In the genomic region with DNA sequence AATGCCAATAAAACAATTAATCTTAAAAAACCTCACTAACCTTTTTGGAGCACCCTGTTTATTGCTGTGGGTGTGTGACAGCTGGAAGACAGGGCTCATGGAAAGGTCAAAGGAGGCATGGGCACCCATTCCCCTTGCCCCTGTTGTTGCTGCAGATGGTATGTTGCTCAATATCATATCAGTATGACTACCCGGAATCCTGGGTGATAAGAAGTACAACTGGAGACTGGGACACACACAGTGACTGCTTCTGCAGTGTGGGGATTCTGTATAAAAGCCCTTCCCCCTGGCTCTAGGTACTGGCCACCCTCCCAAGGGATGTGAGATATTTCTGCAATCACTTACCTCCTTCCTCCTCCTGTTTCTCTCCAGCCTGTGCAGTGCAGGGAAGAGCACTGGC, we compare ENCODE assay signal across 1 cellular context.
TF ChIP-seq lines count a peak whose summit lies in the region.

No MANE protein-coding gene starts in this region.

TF ChIP-seq in IMR-90, 13 proteins besides CTCF, POLR2A, EP300 and RAD21:
- TF ChIP-seq BHLHE40 (IDR thresholded peaks at IDR 0.05; ENCODE audit: low read depth, low read length) (no peak), CEBPB (IDR thresholded peaks at IDR 0.05; ENCODE audit: low read depth, low read length) (peak; percentile 19; the same call in 1 of the 2 replicates), MAFK (IDR thresholded peaks at IDR 0.05; ENCODE audit: low read depth, low read length) (no peak), CHD1 (IDR thresholded peaks at IDR 0.05; ENCODE audit: low read depth, low read length) (no peak), FOS (IDR thresholded peaks at IDR 0.05; ENCODE audit: low read depth, low read length) (no peak)
- TF ChIP-seq, protein P1, sequence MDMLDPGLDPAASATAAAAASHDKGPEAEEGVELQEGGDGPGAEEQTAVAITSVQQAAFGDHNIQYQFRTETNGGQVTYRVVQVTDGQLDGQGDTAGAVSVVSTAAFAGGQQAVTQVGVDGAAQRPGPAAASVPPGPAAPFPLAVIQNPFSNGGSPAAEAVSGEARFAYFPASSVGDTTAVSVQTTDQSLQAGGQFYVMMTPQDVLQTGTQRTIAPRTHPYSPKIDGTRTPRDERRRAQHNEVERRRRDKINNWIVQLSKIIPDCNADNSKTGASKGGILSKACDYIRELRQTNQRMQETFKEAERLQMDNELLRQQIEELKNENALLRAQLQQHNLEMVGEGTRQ (IDR thresholded peaks at IDR 0.05; ENCODE audit: low read depth, low read length): no peak
